9 cellular contexts compared by ENCODE assay signal in genomic region chr11:74634537-74634936, GRCh38. TPM values are rescaled to one million over a fixed set of nuclear protein-coding genes. Genes with fewer than 3 reads are reported as not detected.
DNase-seq lines count a peak whose midpoint lies in the region; ATAC-seq and TF ChIP-seq lines count a peak whose summit lies in the region.
"Had no signal": no experiment of that assay in that cellular context is flagged by ENCODE, and none has a peak within 500 bp of the region (broad histone marks: within the 10 kb centered on the region; RNA-seq: fewer than 3 reads in every experiment).

No MANE protein-coding gene starts in this region.

- peak; percentile 9 for DNase-seq in NCI-H1105 treated with DMSO at 0.1 percent for 48 hours (lab: John Stamatoyannopoulos, UW)
- no peak for DNase-seq in NCI-H1105 (lab: John Stamatoyannopoulos, UW)
- DNase-seq in SK-MEL-5 (ENCODE audit: low read depth, low spot score) = peak; percentile 51
- no peak for DNase-seq in heart right ventricle
- DNase-seq in thyroid gland = peak; percentile 16 to 30
- no peak for DNase-seq in COR-L47 (lab: John Stamatoyannopoulos, UW)
- no peak for DNase-seq in DMS153 treated with DMSO at 0.1 percent for 48 hours (lab: John Stamatoyannopoulos, UW; ENCODE audit: unreplicated experiment)
- no peak for DNase-seq in T-helper 9 cell
- DNase-seq: activated CD8-positive, alpha-beta memory T cell treated with anti-CD3 and anti-CD28 coated beads for 24 hours had no signal

- H3K9me3 ChIP-seq in heart right ventricle = no peaks in the 10 kb centered on the region
- H3K9me3 ChIP-seq in thyroid gland = no peaks in the 10 kb centered on the region

- TF ChIP-seq POLR2A in thyroid gland (IDR thresholded peaks at IDR 0.05) = no peak

- no peak overlapping the region for H3K4me3 ChIP-seq in heart right ventricle
- H3K4me3 ChIP-seq in thyroid gland (replicated peaks in 1 of 3) = no peak overlapping the region

- peak in 3 of 8 donors; percentile 47 to 81 (median 62) for ATAC-seq in heart right ventricle

- H3K36me3 ChIP-seq in heart right ventricle (peaks cover 0 to 76% (median 10%) of the 10 kb centered on the region in 9 donors), thyroid gland (peaks cover 0 to 7% of the 10 kb centered on the region in 2 donors)

- intact Hi-C loops in heart right ventricle (cut with DNase I) = loop anchor here in 4 of 10 donors (1.0 to 5.0 kb wide), 3 partner anchors 92 to 93 kb away; no protein-coding TSS in a partner anchor
- intact Hi-C loops in thyroid gland (cut with DNase I) = loop anchor here (10.0 kb wide), 1 partner anchor 90 kb away; no protein-coding TSS in a partner anchor

- 60 to 69% methylated on average over 4 of the region's 4 CpGs for WGBS in heart right ventricle, 2 donors
- WGBS in thyroid gland, 2 donors = 50 to 68% methylated on average over 4 of the region's 4 CpGs

- H3K27ac ChIP-seq in heart right ventricle (no peak overlapping the region), thyroid gland (no peak overlapping the region)

- H3K4me1 ChIP-seq in heart right ventricle (peaks cover 0 to 17% (median 0%) of the 10 kb centered on the region in 9 donors), thyroid gland (peaks cover 0 to 14% of the 10 kb centered on the region in 2 donors)

- peak in 7 of 9 donors; percentile 34 to 57 (median 40) for TF ChIP-seq CTCF in heart right ventricle (IDR thresholded peaks at IDR 0.05)
- TF ChIP-seq CTCF in thyroid gland (IDR thresholded peaks at IDR 0.05) = peak in 4 of 6 experiments; percentile 10 to 37 (median 34)

- H3K27me3 ChIP-seq in heart right ventricle (no peaks in the 10 kb centered on the region), thyroid gland (no peaks in the 10 kb centered on the region)

- in situ Hi-C loops in SK-MEL-5 (cut with HindIII; ENCODE audit: low pct_unique_long_range_greater_than_20kb, low sequenced_read_pairs) = no loop called here

RNA-seq across cellular contexts. Expression of gene POLD3, which starts 42.2 kb away (rescaled TPM):
- 16.1 and 17.5 TPM in 2 replicates for total RNA-seq in SK-MEL-5 (2014; rRNA removed; shearing (Covaris generic))
- 11.7 and 14.0 TPM in 2 replicates for polyA plus RNA-seq in SK-MEL-5 (2015; cell fraction: cytosol; rRNA removed)
- 76.8 and 78.6 TPM in 2 replicates for polyA plus RNA-seq in SK-MEL-5 (2015; cell fraction: nucleus; rRNA removed)
- 1 to 10 TPM; 5.2 to 8.8 (median 8.2) TPM for total RNA-seq in heart right ventricle
- polyA plus RNA-seq in heart right ventricle = 1 to 10 TPM; 4.7 to 6.5 TPM
- 10 to 100 TPM; 13.0 to 14.8 (median 14.3) TPM for total RNA-seq in thyroid gland

Comparison
In these comparisons a context has a peak if more than half of its experiments do, and no peak if none do; other contexts are left out.
1. DNase-seq: peak in NCI-H1105 treated with DMSO at 0.1 percent for 48 hours (single experiment), SK-MEL-5 (single experiment) and thyroid gland (2 of 2); none in NCI-H1105 (single experiment), heart right ventricle (0 of 2), COR-L47 (single experiment), DMS153 treated with DMSO at 0.1 percent for 48 hours (single experiment) and T-helper 9 cell (single experiment).